In the genomic region with DNA sequence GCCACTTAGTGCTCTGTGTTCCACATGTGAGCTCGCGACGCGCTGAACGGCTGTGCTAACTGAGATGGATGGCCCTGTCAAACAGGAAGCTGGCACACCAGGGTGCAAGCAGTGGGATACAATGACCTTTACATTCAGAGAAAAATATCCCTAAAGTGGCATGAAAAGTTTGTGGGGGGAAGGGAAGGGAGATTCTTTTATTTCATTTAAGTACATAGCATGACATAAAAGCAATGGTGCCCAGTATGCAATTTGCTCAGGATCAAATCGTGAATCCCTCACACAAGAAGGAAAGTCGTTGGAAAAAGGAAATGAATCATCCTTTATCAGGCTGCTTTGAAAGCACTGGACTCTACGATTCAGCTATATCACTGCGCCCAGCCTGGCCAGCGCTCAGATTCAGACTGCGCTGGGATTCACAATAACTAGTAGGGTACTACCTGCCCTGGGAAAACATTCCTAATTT, we compare ENCODE assay signal across 17 cellular contexts. TPM values are rescaled to one million over a fixed set of nuclear protein-coding genes. Genes with fewer than 3 reads are reported as not detected.
DNase-seq lines count a peak whose midpoint lies in the region; ATAC-seq and TF ChIP-seq lines count a peak whose summit lies in the region.
"Had no signal": no experiment of that assay in that cellular context is flagged by ENCODE, and none has a peak within 500 bp of the region (broad histone marks: within the 10 kb centered on the region; RNA-seq: fewer than 3 reads in every experiment).

No MANE protein-coding gene starts in this region.

- H3K4me1 ChIP-seq in IMR-90 (ENCODE audit: control insufficient read depth, insufficient read depth, low read length), result 0 out of 2 replicates have a peak, but pooled peaks cover 1% of the 10 kb centered on the region
- H3K4me1 ChIP-seq: gastrocnemius medialis had no signal

- peak; percentile 61 for ATAC-seq in IMR-90 (ENCODE audit: low read depth)
- no peak for ATAC-seq in natural killer cell treated with Interleukin-12 subunit alpha and Interleukin-12 subunit beta and Interleukin-15 and Interleukin-18, amount 100 ng/mL, for 72 hours
- ATAC-seq: gastrocnemius medialis, left lobe of liver, Right ventricle myocardium inferior had no signal

- H3K9ac ChIP-seq in IMR-90 (ENCODE audit: low read depth, low read length), result no peak overlapping the region
- H3K9ac ChIP-seq: BLaER1 treated with 17β-estradiol and CSF1 and Interleukin-3, amounts not matched to agents 10 nM and 100 nM had no signal

- H4K91ac ChIP-seq in IMR-90 (ENCODE audit: insufficient read depth, low read depth, low read length), result no peak overlapping the region

- peak overlapping the region; percentile 36 for H2AFZ ChIP-seq in IMR-90 (replicated peaks; ENCODE audit: low read length, poor library complexity)

- no peaks in the 10 kb centered on the region for H4K20me1 ChIP-seq in IMR-90 (ENCODE audit: insufficient read depth, low read length)
- H4K20me1 ChIP-seq: BLaER1 treated with 17β-estradiol and CSF1 and Interleukin-3, amounts not matched to agents 10 nM and 100 nM had no signal

- peak overlapping the region; percentile 44 for H2AK9ac ChIP-seq in IMR-90 (replicated peaks; ENCODE audit: low read depth, low read length, poor library complexity)

- H2BK20ac ChIP-seq in IMR-90 (ENCODE audit: low read depth, low read length), result peak overlapping the region; percentile 60; the same call in 1 of the 2 replicates

- POLR2A ChIA-PET in IMR-90 (lab: Charles Lee; ENCODE audit: unreplicated experiment), result no interaction called here

- H3K56ac ChIP-seq in IMR-90 (ENCODE audit: extremely low read depth, insufficient read depth, low read length), result no peak overlapping the region

- H2BK15ac ChIP-seq in IMR-90 (ENCODE audit: low read depth, low read length), result no peak overlapping the region

- in situ Hi-C loops in IMR-90 (cut with MboI; ENCODE audit: low sequenced_read_pairs), result no loop called here

- H3K14ac ChIP-seq in IMR-90 (replicated peaks; ENCODE audit: low read depth, low read length), result 0 out of 2 replicates have a peak overlapping the region, but pooled peaks have one; percentile 57

- no peak overlapping the region for H3K4me2 ChIP-seq in IMR-90 (ENCODE audit: low read depth, low read length)
- H3K4me2 ChIP-seq: BLaER1 treated with 17β-estradiol and CSF1 and Interleukin-3, amounts not matched to agents 10 nM and 100 nM had no signal

- H2AK5ac ChIP-seq in IMR-90 (ENCODE audit: low read depth, low read length), result peak overlapping the region; percentile 51; the same call in 1 of the 2 replicates

- peaks cover 7% of the 10 kb centered on the region in 2 donors for H3K27me3 Mint-ChIP-seq in natural killer cell treated with Interleukin-12 subunit alpha and Interleukin-12 subunit beta and Interleukin-15 and Interleukin-18, amount 100 ng/mL, for 72 hours

- no peak overlapping the region; the same call in 1 of the 2 replicates for H3K27ac ChIP-seq in IMR-90 (ENCODE audit: insufficient read depth, low read length)
- H3K27ac ChIP-seq: BLaER1 treated with 17β-estradiol and CSF1 and Interleukin-3, amounts not matched to agents 10 nM and 100 nM; gastrocnemius medialis; neutrophil had no signal

- dilution Hi-C loops in IMR-90 (cut with HindIII; ENCODE audit: low sequenced_read_pairs, unreplicated experiment), result no loop called here

- peak overlapping the region; percentile 34 for H2BK5ac ChIP-seq in IMR-90 (ENCODE audit: low read depth, low read length, poor library complexity, severe bottlenecking)

- no peak overlapping the region for H3K4me3 Mint-ChIP-seq in natural killer cell treated with Interleukin-12 subunit alpha and Interleukin-12 subunit beta and Interleukin-15 and Interleukin-18, amount 100 ng/mL, for 72 hours
- H3K4me3 Mint-ChIP-seq: activated naive CD8-positive, alpha-beta T cell treated with anti-CD3 and anti-CD28 coated beads for 36 hours had no signal

- intact Hi-C loops in IMR-90 (cut with micrococcal nuclease), result no loop called here

- no peak overlapping the region for H3K18ac ChIP-seq in IMR-90 (ENCODE audit: low read depth, low read length)

- H4K8ac ChIP-seq in IMR-90 (ENCODE audit: low read depth in 2 of 2, low read length in 2 of 2), result peak overlapping the region in 1 of 2 experiments; percentile 47; a peak in 2 of 4 replicates

- no peak for TF ChIP-seq CTCF in IMR-90 (conservative IDR thresholded peaks at IDR 0.05; ENCODE audit: low read depth, low read length)

- no peak overlapping the region for H3K4me3 ChIP-seq in IMR-90 (ENCODE audit: insufficient read depth, low read depth, low read length)
- H3K4me3 ChIP-seq: BLaER1 treated with 17β-estradiol and CSF1 and Interleukin-3, amounts not matched to agents 10 nM and 100 nM; gastrocnemius medialis had no signal

- peak overlapping the region; percentile 55; the same call in 1 of the 2 replicates for H2BK120ac ChIP-seq in IMR-90 (ENCODE audit: low read depth, low read length)

- no peaks in the 10 kb centered on the region for H3K36me3 Mint-ChIP-seq in natural killer cell treated with Interleukin-12 subunit alpha and Interleukin-12 subunit beta and Interleukin-15 and Interleukin-18, amount 100 ng/mL, for 72 hours
- H3K36me3 Mint-ChIP-seq: activated naive CD8-positive, alpha-beta T cell treated with anti-CD3 and anti-CD28 coated beads for 36 hours had no signal

- H3K79me1 ChIP-seq in IMR-90 (ENCODE audit: low read depth in 1 of 2, low read length in 2 of 2), result peaks cover 0 to 12% of the 10 kb centered on the region in 2 experiments; a peak in 2 of 4 replicates

- no peak for TF ChIP-seq POLR2A in IMR-90 (IDR thresholded peaks at IDR 0.05; ENCODE audit: low read depth, low read length)

- no peaks in the 10 kb centered on the region for H3K9me3 Mint-ChIP-seq in natural killer cell treated with Interleukin-12 subunit alpha and Interleukin-12 subunit beta and Interleukin-15 and Interleukin-18, amount 100 ng/mL, for 72 hours
- H3K9me3 Mint-ChIP-seq: activated naive CD8-positive, alpha-beta T cell treated with anti-CD3 and anti-CD28 coated beads for 36 hours had no signal

- no TSS peak for BruUV-seq in IMR-90 (replicated peaks; lab: Mats Ljungman, UMichigan)

- TF ChIP-seq RAD21 in IMR-90 (IDR thresholded peaks at IDR 0.05; ENCODE audit: low read length), result no peak

- H3K27ac Mint-ChIP-seq in natural killer cell treated with Interleukin-12 subunit alpha and Interleukin-12 subunit beta and Interleukin-15 and Interleukin-18, amount 100 ng/mL, for 72 hours, result no peak overlapping the region
- H3K27ac Mint-ChIP-seq: activated naive CD8-positive, alpha-beta T cell treated with anti-CD3 and anti-CD28 coated beads for 36 hours had no signal

- peak overlapping the region; percentile 45; the same call in 1 of the 2 replicates for H3K4ac ChIP-seq in IMR-90 (ENCODE audit: low read depth, low read length)

- no peak overlapping the region for H3K23ac ChIP-seq in IMR-90 (ENCODE audit: low read depth, low read length)

- no peaks in the 10 kb centered on the region for H3K4me1 Mint-ChIP-seq in natural killer cell treated with Interleukin-12 subunit alpha and Interleukin-12 subunit beta and Interleukin-15 and Interleukin-18, amount 100 ng/mL, for 72 hours (ENCODE audit: low read depth in 2 of 2)
- H3K4me1 Mint-ChIP-seq: activated naive CD8-positive, alpha-beta T cell treated with anti-CD3 and anti-CD28 coated beads for 36 hours had no signal

- CTCF ChIA-PET in IMR-90 (lab: Yijun Ruan, JAX), result no interaction called here

- peak; percentile 53 for DNase-seq in DMS153 treated with DMSO at 0.1 percent for 48 hours (lab: John Stamatoyannopoulos, UW; ENCODE audit: unreplicated experiment)
- peak; percentile 57 for DNase-seq in IMR-90
- DNase-seq in astrocyte of the hippocampus (ENCODE audit: low read depth, low spot score), result peak; percentile 44
- peak; percentile 37 for DNase-seq in iPS-NIHi7 (ENCODE audit: extremely low spot score)
- DNase-seq in HK-2 (ENCODE audit: unreplicated experiment), result no peak
- no peak for DNase-seq in NCI-H1694 (lab: John Stamatoyannopoulos, UW)
- no peak for DNase-seq in natural killer cell treated with Interleukin-12 subunit alpha and Interleukin-12 subunit beta and Interleukin-15 and Interleukin-18, amount 100 ng/mL, for 72 hours (ENCODE audit: low spot score)
- DNase-seq in activated CD4-positive, CD25-positive, alpha-beta regulatory T cell (lab: John Stamatoyannopoulos, UW), result no peak
- DNase-seq: activated naive CD8-positive, alpha-beta T cell treated with anti-CD3 and anti-CD28 coated beads for 36 hours; cortex of kidney; gastrocnemius medialis; NCI-H524; substantia nigra had no signal

- WGBS in IMR-90 (ENCODE audit: extremely low coverage in 2 of 2, insufficient read length in 1 of 2), 2 experiments, result no CpG with 5 or more reads among the region's 11 CpGs

- H3K36me3 ChIP-seq in IMR-90 (ENCODE audit: control insufficient read depth, insufficient read depth, low read length), result peaks cover 4% of the 10 kb centered on the region
- H3K36me3 ChIP-seq: BLaER1 treated with 17β-estradiol and CSF1 and Interleukin-3, amounts not matched to agents 10 nM and 100 nM; neutrophil had no signal

- no peaks in the 10 kb centered on the region for H3K9me3 ChIP-seq in IMR-90 (ENCODE audit: control insufficient read depth, insufficient read depth, low read length)
- H3K9me3 ChIP-seq: BLaER1 treated with 17β-estradiol and CSF1 and Interleukin-3, amounts not matched to agents 10 nM and 100 nM; gastrocnemius medialis; neutrophil had no signal

- H4K5ac ChIP-seq in IMR-90 (ENCODE audit: low read depth, low read length), result no peak overlapping the region

- no peaks in the 10 kb centered on the region for H3K27me3 ChIP-seq in IMR-90 (ENCODE audit: control insufficient read depth, insufficient read depth, low read length)
- H3K27me3 ChIP-seq: BLaER1 treated with 17β-estradiol and CSF1 and Interleukin-3, amounts not matched to agents 10 nM and 100 nM; gastrocnemius medialis had no signal

- no peaks in the 10 kb centered on the region for H3K9me1 ChIP-seq in IMR-90 (ENCODE audit: insufficient read depth, low read length)

TF ChIP-seq in IMR-90, 13 proteins besides CTCF, POLR2A, EP300 and RAD21 (continues in another document):
- TF ChIP-seq MXI1 (IDR thresholded peaks at IDR 0.05; ENCODE audit: borderline replicate concordance, low read depth, low read length) (no peak), MAFK (IDR thresholded peaks at IDR 0.05; ENCODE audit: low read depth, low read length) (no peak)
- TF ChIP-seq, protein P1, sequence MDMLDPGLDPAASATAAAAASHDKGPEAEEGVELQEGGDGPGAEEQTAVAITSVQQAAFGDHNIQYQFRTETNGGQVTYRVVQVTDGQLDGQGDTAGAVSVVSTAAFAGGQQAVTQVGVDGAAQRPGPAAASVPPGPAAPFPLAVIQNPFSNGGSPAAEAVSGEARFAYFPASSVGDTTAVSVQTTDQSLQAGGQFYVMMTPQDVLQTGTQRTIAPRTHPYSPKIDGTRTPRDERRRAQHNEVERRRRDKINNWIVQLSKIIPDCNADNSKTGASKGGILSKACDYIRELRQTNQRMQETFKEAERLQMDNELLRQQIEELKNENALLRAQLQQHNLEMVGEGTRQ (IDR thresholded peaks at IDR 0.05; ENCODE audit: low read depth, low read length), result no peak

RNA-seq across cellular contexts. Expression of a gene that starts 26.0 kb away (rescaled TPM):
- total RNA-seq in IMR-90 (2012; rRNA removed), result 8.4 and 9.2 TPM in 2 replicates
- 6.2 and 7.4 TPM in 2 replicates for polyA plus RNA-seq in IMR-90 (2012; rRNA removed)
- polyA plus RNA-seq in IMR-90 (2012; cell fraction: cytosol; rRNA removed), result 3.4 and 3.9 TPM in 2 replicates
- polyA plus RNA-seq in IMR-90 (2012; cell fraction: nucleus; rRNA removed; ENCODE audit: low replicate concordance), result 20.7 and 32.9 TPM in 2 replicates
- total RNA-seq in natural killer cell treated with Interleukin-12 subunit alpha and Interleukin-12 subunit beta and Interleukin-15 and Interleukin-18, amount 100 ng/mL, for 72 hours, result 1 to 10 TPM in 1 of 2 donors, under 1 TPM in 1; 0.71 to 1.5 TPM

Comparison
In these comparisons a context has a peak if more than half of its experiments do, and no peak if none do; other contexts are left out.
1. DNase-seq: peak in DMS153 treated with DMSO at 0.1 percent for 48 hours (single experiment), IMR-90 (single experiment), astrocyte of the hippocampus (single experiment) and iPS-NIHi7 (single experiment); none in HK-2 (single experiment), NCI-H1694 (single experiment), natural killer cell treated with Interleukin-12 subunit alpha and Interleukin-12 subunit beta and Interleukin-15 and Interleukin-18, amount 100 ng/mL, for 72 hours (single experiment) and activated CD4-positive, CD25-positive, alpha-beta regulatory T cell (0 of 4).